1 cellular context compared by ENCODE assay signal in the genomic region with DNA sequence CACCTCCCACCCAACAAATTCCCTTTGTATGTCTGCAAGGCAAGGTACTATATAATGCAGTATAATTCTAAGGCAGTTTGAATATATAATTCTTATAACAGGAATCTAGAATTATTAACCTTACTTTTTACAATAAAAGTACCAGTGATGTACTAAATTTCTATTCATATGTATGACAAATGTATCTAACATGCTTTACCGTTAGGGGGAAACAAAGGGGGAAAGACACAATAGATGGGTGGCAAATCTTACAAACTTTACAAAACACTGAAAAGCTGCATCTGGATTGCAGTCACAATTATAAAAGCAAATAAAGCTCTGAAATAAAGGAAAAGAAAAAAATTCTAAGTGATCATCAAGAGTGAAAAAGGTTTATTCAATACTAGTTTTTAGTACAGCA.
TF ChIP-seq lines count a peak whose summit lies in the region.

No MANE protein-coding gene starts in this region.

TF ChIP-seq in neural cell, 6 proteins besides CTCF, POLR2A, EP300 and RAD21 (continued from another document):
- TF ChIP-seq SMC3 (conservative IDR thresholded peaks at IDR 0.05; ENCODE audit: poor library complexity): peak; percentile 15
- TF ChIP-seq TAF1 (IDR thresholded peaks at IDR 0.05; ENCODE audit: low read depth): peak; percentile 17
- TF ChIP-seq, protein P1, sequence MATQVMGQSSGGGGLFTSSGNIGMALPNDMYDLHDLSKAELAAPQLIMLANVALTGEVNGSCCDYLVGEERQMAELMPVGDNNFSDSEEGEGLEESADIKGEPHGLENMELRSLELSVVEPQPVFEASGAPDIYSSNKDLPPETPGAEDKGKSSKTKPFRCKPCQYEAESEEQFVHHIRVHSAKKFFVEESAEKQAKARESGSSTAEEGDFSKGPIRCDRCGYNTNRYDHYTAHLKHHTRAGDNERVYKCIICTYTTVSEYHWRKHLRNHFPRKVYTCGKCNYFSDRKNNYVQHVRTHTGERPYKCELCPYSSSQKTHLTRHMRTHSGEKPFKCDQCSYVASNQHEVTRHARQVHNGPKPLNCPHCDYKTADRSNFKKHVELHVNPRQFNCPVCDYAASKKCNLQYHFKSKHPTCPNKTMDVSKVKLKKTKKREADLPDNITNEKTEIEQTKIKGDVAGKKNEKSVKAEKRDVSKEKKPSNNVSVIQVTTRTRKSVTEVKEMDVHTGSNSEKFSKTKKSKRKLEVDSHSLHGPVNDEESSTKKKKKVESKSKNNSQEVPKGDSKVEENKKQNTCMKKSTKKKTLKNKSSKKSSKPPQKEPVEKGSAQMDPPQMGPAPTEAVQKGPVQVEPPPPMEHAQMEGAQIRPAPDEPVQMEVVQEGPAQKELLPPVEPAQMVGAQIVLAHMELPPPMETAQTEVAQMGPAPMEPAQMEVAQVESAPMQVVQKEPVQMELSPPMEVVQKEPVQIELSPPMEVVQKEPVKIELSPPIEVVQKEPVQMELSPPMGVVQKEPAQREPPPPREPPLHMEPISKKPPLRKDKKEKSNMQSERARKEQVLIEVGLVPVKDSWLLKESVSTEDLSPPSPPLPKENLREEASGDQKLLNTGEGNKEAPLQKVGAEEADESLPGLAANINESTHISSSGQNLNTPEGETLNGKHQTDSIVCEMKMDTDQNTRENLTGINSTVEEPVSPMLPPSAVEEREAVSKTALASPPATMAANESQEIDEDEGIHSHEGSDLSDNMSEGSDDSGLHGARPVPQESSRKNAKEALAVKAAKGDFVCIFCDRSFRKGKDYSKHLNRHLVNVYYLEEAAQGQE (IDR thresholded peaks at IDR 0.05; ENCODE audit: borderline replicate concordance): peak; percentile 56
- TF ChIP-seq POLR2AphosphoS5 (IDR thresholded peaks at IDR 0.05): peak; percentile 36
